Comparison of ENCODE assay signal across 9 cellular contexts in the genomic region with DNA sequence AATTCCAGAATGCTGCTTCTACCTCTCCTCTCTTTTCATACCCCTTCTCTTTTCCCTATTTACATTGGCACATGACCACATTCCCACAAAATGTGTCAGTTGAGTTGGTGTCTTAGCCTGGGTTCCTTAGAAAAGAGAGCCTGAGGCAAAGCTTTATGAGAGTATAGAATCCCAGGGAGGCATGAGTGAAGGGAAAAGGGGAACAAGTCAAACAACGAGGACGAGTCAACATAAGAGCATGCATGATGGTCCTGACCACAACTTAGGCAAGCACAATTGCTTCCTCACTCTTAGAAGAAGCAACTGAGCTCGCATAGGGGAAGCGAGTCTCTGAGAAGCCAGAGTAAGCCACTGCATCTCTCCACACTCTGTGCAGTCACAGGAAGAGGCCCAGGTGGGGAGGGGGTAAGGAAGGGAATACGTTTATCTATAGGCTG. TPM values are rescaled to one million over a fixed set of nuclear protein-coding genes. Genes with fewer than 3 reads are reported as not detected.
A peak's percentile ranks its signal among the peaks of the same experiment; 100 is the strongest.
DNase-seq lines count a peak whose midpoint lies in the region; ATAC-seq, FAIRE-seq and TF ChIP-seq lines count a peak whose summit lies in the region.
"Had no signal": no experiment of that assay in that cellular context is flagged by ENCODE, and none has a peak within 500 bp of the region (broad histone marks: within the 10 kb centered on the region; RNA-seq: fewer than 3 reads in every experiment).

No MANE protein-coding gene starts in this region.

- ATAC-seq in lower lobe of right lung (peak; percentile 79 to 88), GM18502 (IDR thresholded peaks at IDR 0.05; ENCODE audit: poor library complexity, unreplicated experiment) (no peak), GM21526 (IDR thresholded peaks at IDR 0.05; ENCODE audit: low FRiP score, unreplicated experiment) (no peak)

- no peaks in the 10 kb centered on the region for H3K36me3 ChIP-seq in astrocyte (ENCODE audit: insufficient read depth, low read length)
- no peaks in the 10 kb centered on the region for H3K36me3 ChIP-seq in lower lobe of right lung
- H3K36me3 ChIP-seq in ascending aorta, result no peaks in the 10 kb centered on the region
- H3K36me3 ChIP-seq: adrenal gland had no signal

- no peak overlapping the region for H3K4me3 ChIP-seq in astrocyte (ENCODE audit: insufficient read depth, low read depth, low read length)
- no peak overlapping the region for H3K4me3 ChIP-seq in lower lobe of right lung
- no peak overlapping the region for H3K4me3 ChIP-seq in ascending aorta
- H3K4me3 ChIP-seq: adrenal gland had no signal

- no peaks in the 10 kb centered on the region for H3K9me3 Mint-ChIP-seq in astrocyte (ENCODE audit: unreplicated experiment)

- H3K4me1 ChIP-seq in astrocyte (ENCODE audit: insufficient read depth, low read length) (peaks cover 9% of the 10 kb centered on the region), lower lobe of right lung (peaks cover 12% of the 10 kb centered on the region), ascending aorta (no peaks in the 10 kb centered on the region)
- H3K4me1 ChIP-seq: adrenal gland had no signal

- H2AFZ ChIP-seq in astrocyte (ENCODE audit: low read depth, low read length), result peak overlapping the region; percentile 28

- no peaks in the 10 kb centered on the region for H3K79me2 ChIP-seq in astrocyte (ENCODE audit: insufficient read depth, low read length)

- intact Hi-C loops in lower lobe of right lung (cut with DNase I) (no loop called here), ascending aorta (cut with DNase I) (no loop called here)

- no peaks in the 10 kb centered on the region for H3K36me3 Mint-ChIP-seq in astrocyte (ENCODE audit: low read depth, unreplicated experiment)

- H3K27me3 Mint-ChIP-seq in astrocyte (ENCODE audit: low read depth, unreplicated experiment), result no peaks in the 10 kb centered on the region

- H3K27me3 ChIP-seq in astrocyte (ENCODE audit: insufficient read depth, low read length) (no peaks in the 10 kb centered on the region), lower lobe of right lung (ENCODE audit: low read depth) (no peaks in the 10 kb centered on the region), ascending aorta (no peaks in the 10 kb centered on the region)
- H3K27me3 ChIP-seq: adrenal gland had no signal

- H3K4me1 Mint-ChIP-seq in astrocyte (ENCODE audit: low read depth, unreplicated experiment), result peaks cover 8% of the 10 kb centered on the region

- TF ChIP-seq CTCF in astrocyte (IDR thresholded peaks at IDR 0.05; ENCODE audit: insufficient read depth, low read depth, low read length), result no peak
- no peak for TF ChIP-seq CTCF in lower lobe of right lung (IDR thresholded peaks at IDR 0.05)
- TF ChIP-seq CTCF in ascending aorta (IDR thresholded peaks at IDR 0.05), result no peak

- H3K27ac ChIP-seq in astrocyte (ENCODE audit: low read depth, low read length) (peak overlapping the region; percentile 6), lower lobe of right lung (no peak overlapping the region), ascending aorta (no peak overlapping the region)
- H3K27ac ChIP-seq: adrenal gland had no signal

- FAIRE-seq in astrocyte (lab: Jason Lieb, UNC), result peak; percentile 68

- peak; percentile 82 for DNase-seq in CD1c-positive myeloid dendritic cell (ENCODE audit: extremely low spot score)
- DNase-seq in M059J (ENCODE audit: low read depth), result peak; percentile 96
- peak; percentile 68 for DNase-seq in astrocyte (ENCODE audit: low read depth)
- peak; percentile 48 for DNase-seq in lower lobe of right lung
- no peak for DNase-seq in NCI-H524 treated with DMSO at 0.1 percent for 48 hours (lab: John Stamatoyannopoulos, UW)
- no peak for DNase-seq in ascending aorta (ENCODE audit: low spot score in 2 of 2)

- no peak overlapping the region for H3K27ac Mint-ChIP-seq in astrocyte (ENCODE audit: unreplicated experiment)

- peak overlapping the region; percentile 49 for H3K4me2 ChIP-seq in astrocyte (ENCODE audit: low read length)

- no peaks in the 10 kb centered on the region for H3K9me3 ChIP-seq in astrocyte (ENCODE audit: insufficient read depth, low read depth, low read length)
- no peaks in the 10 kb centered on the region for H3K9me3 ChIP-seq in lower lobe of right lung
- no peaks in the 10 kb centered on the region for H3K9me3 ChIP-seq in ascending aorta
- H3K9me3 ChIP-seq: adrenal gland had no signal

- no peak overlapping the region for H3K4me3 Mint-ChIP-seq in astrocyte (ENCODE audit: unreplicated experiment)

- H3K9ac ChIP-seq in astrocyte (ENCODE audit: low read length), result no peak overlapping the region

- no peaks in the 10 kb centered on the region for H4K20me1 ChIP-seq in astrocyte (ENCODE audit: insufficient read depth, low read length)

RNA-seq across cellular contexts. Expression of a gene that starts 15.4 kb away (rescaled TPM):
- 1.6 and 1.7 TPM in 2 replicates for total RNA-seq in M059J (2014; rRNA removed; shearing (Covaris generic))
- total RNA-seq in astrocyte (1.2 and 3.3 TPM in 2 replicates), lower lobe of right lung (5.5 TPM), ascending aorta (0.21 TPM)

RNA-seq across cellular contexts. Expression of a gene that starts 51.3 kb away (rescaled TPM):
- total RNA-seq in M059J (2014; rRNA removed; shearing (Covaris generic)), result 134 and 206 TPM in 2 replicates
- total RNA-seq in astrocyte (218 and 226 TPM in 2 replicates), lower lobe of right lung (265 TPM), ascending aorta (99.1 TPM)

Comparison
In these comparisons a context has a peak if more than half of its experiments do, and no peak if none do; other contexts are left out.
1. DNase-seq: peak in CD1c-positive myeloid dendritic cell (single experiment), M059J (single experiment), astrocyte (single experiment) and lower lobe of right lung (single experiment); none in NCI-H524 treated with DMSO at 0.1 percent for 48 hours (single experiment) and ascending aorta (0 of 2).
2. ATAC-seq: peak in lower lobe of right lung (2 of 2); none in GM18502 (single experiment) and GM21526 (single experiment).